In genomic region chr15:74380361-74381189, GRCh38 we compare ENCODE assay signal across 23 cellular contexts. TPM values are rescaled to one million over a fixed set of nuclear protein-coding genes. Genes with fewer than 3 reads are reported as not detected.
DNase-seq lines count a peak whose midpoint lies in the region; ATAC-seq and TF ChIP-seq lines count a peak whose summit lies in the region.
"Had no signal": no experiment of that assay in that cellular context is flagged by ENCODE, and none has a peak within 500 bp of the region (broad histone marks: within the 10 kb centered on the region; RNA-seq: fewer than 3 reads in every experiment).

No MANE protein-coding gene starts in this region.

- peaks cover 0 to 8% of the 10 kb centered on the region in 2 donors for H3K4me1 ChIP-seq in right atrium auricular region
- H3K4me1 ChIP-seq in mucosa of descending colon (ENCODE audit: low read depth): peaks cover 5% of the 10 kb centered on the region

- H3K4me3 ChIP-seq in right atrium auricular region: no peak overlapping the region
- no peak overlapping the region for H3K4me3 ChIP-seq in mucosa of descending colon
- H3K4me3 ChIP-seq: lung had no signal

- ATAC-seq in Right ventricle myocardium superior (ENCODE audit: poor library complexity) (no peak), mucosa of descending colon (no peak), HG03135 (IDR thresholded peaks at IDR 0.05; ENCODE audit: unreplicated experiment) (no peak)
- no peak for ATAC-seq in activated CD8-positive, alpha-beta T cell treated with anti-CD3 and anti-CD28 coated beads for 36 hours

- H3K4me1 Mint-ChIP-seq in activated CD8-positive, alpha-beta T cell treated with anti-CD3 and anti-CD28 coated beads for 36 hours (ENCODE audit: low read depth): peaks cover 83% of the 10 kb centered on the region

- peak; percentile 26 for DNase-seq in Right ventricle myocardium superior
- no peak for DNase-seq in right atrium auricular region (ENCODE audit: low spot score)
- DNase-seq in activated CD8-positive, alpha-beta T cell treated with anti-CD3 and anti-CD28 coated beads for 36 hours: peak; percentile 48
- DNase-seq in mucosa of descending colon: peak in 2 of 3 donors; percentile 21 to 40
- no peak for DNase-seq in 8988T
- no peak for DNase-seq in foreskin melanocyte
- DNase-seq: activated naive CD4-positive, alpha-beta T cell treated with anti-CD3 and anti-CD28 coated beads, Interleukin-2, amount 50 U/mL, for 16 hours; CD4-positive, CD25-positive, alpha-beta regulatory T cell; central memory CD4-positive, alpha-beta T cell; HFFc6; IMR-90; kidney glomerular epithelial cell; NCI-H1092; NCI-H187 treated with DMSO at 0.1 percent for 48 hours; NCI-H524 treated with DMSO at 0.1 percent for 48 hours had no signal

- intact Hi-C loops in Right ventricle myocardium superior (cut with DNase I): no loop called here
- intact Hi-C loops in activated CD8-positive, alpha-beta T cell treated with anti-CD3 and anti-CD28 coated beads for 36 hours (cut with micrococcal nuclease): no loop called here
- intact Hi-C loops in mucosa of descending colon (cut with DNase I, micrococcal nuclease): loop anchor here (5.0 to 10.0 kb wide), 2 partner anchors 57 to 244 kb away; no protein-coding TSS in a partner anchor

- no peaks in the 10 kb centered on the region for H3K9me3 Mint-ChIP-seq in activated CD8-positive, alpha-beta T cell treated with anti-CD3 and anti-CD28 coated beads for 36 hours
- H3K9me3 Mint-ChIP-seq: CD4-positive, CD25-positive, alpha-beta regulatory T cell; dendritic cell treated with granulocyte-macrophage colony-stimulating factor and Interleukin-4, amounts not matched to agents 40 ng/mL and 50 ng/mL, for 4 days; HFFc6 had no signal

- no peaks in the 10 kb centered on the region for H3K27me3 Mint-ChIP-seq in activated CD8-positive, alpha-beta T cell treated with anti-CD3 and anti-CD28 coated beads for 36 hours
- H3K27me3 Mint-ChIP-seq: CD4-positive, CD25-positive, alpha-beta regulatory T cell had no signal

- no peak for TF ChIP-seq CTCF in right atrium auricular region (IDR thresholded peaks at IDR 0.05)
- no peak for TF ChIP-seq CTCF in activated CD8-positive, alpha-beta T cell treated with anti-CD3 and anti-CD28 coated beads for 36 hours (IDR thresholded peaks at IDR 0.05)
- no peak for TF ChIP-seq CTCF in mucosa of descending colon (IDR thresholded peaks at IDR 0.05)

- no peaks in the 10 kb centered on the region for H3K27me3 ChIP-seq in right atrium auricular region

- no peaks in the 10 kb centered on the region for H3K36me3 Mint-ChIP-seq in activated CD8-positive, alpha-beta T cell treated with anti-CD3 and anti-CD28 coated beads for 36 hours (ENCODE audit: low read depth)
- H3K36me3 Mint-ChIP-seq: CD4-positive, CD25-positive, alpha-beta regulatory T cell had no signal

- no peak overlapping the region for H3K27ac Mint-ChIP-seq in activated CD8-positive, alpha-beta T cell treated with anti-CD3 and anti-CD28 coated beads for 36 hours
- H3K27ac Mint-ChIP-seq: dendritic cell treated with granulocyte-macrophage colony-stimulating factor and Interleukin-4, amounts not matched to agents 40 ng/mL and 50 ng/mL, for 4 days had no signal

- H3K9me3 ChIP-seq in right atrium auricular region (no peaks in the 10 kb centered on the region), mucosa of descending colon (no peaks in the 10 kb centered on the region)

- H3K36me3 ChIP-seq in right atrium auricular region: no peaks in the 10 kb centered on the region
- no peaks in the 10 kb centered on the region for H3K36me3 ChIP-seq in mucosa of descending colon (ENCODE audit: low read depth)

- H3K4me3 Mint-ChIP-seq in activated CD8-positive, alpha-beta T cell treated with anti-CD3 and anti-CD28 coated beads for 36 hours: no peak overlapping the region
- H3K4me3 Mint-ChIP-seq: dendritic cell treated with granulocyte-macrophage colony-stimulating factor and Interleukin-4, amounts not matched to agents 40 ng/mL and 50 ng/mL, for 4 days; HFFc6 had no signal

- CTCF ChIA-PET in activated CD8-positive, alpha-beta T cell treated with anti-CD3 and anti-CD28 coated beads for 36 hours (lab: Charles Lee): interaction anchor here (2.4 to 17.3 kb wide), 4 partner anchors 15 to 81 kb away, joined by 16 to 840 read pairs (median 30); partner anchors contain the start of genes SEMA7A and UBL7

- H3K27ac ChIP-seq in right atrium auricular region: no peak overlapping the region

- POLR2A ChIA-PET in activated CD8-positive, alpha-beta T cell treated with anti-CD3 and anti-CD28 coated beads for 36 hours (lab: Charles Lee): interaction anchor here (0.5 to 6.7 kb wide), 4 partner anchors 16 to 80 kb away, joined by 3 to 141 read pairs (median 4); partner anchors contain the start of gene UBL7

RNA-seq across cellular contexts. Expression of gene CYP11A1, which starts 13.1 kb away (rescaled TPM):
- total RNA-seq in Right ventricle myocardium superior: 0.51 TPM
- total RNA-seq in right atrium auricular region: 1 to 10 TPM in 1 of 2 donors, under 1 TPM in 1; 0.71 to 1.0 TPM
- under 1 TPM; 0.29 to 0.31 TPM for total RNA-seq in activated CD8-positive, alpha-beta T cell treated with anti-CD3 and anti-CD28 coated beads for 36 hours
- under 1 TPM; 0.52 to 0.82 (median 0.60) TPM for total RNA-seq in mucosa of descending colon
- total RNA-seq: CD4-positive, CD25-positive, alpha-beta regulatory T cell; endothelial cell of umbilical vein; pulmonary artery endothelial cell; SK-MEL-5; T-helper 1 cell treated with Interleukin-12 subunit alpha and Interleukin-12 subunit beta and Interleukin-4 antibody, amounts not matched to agents 30 ng/mL and 1 ng/mL, for 36 hours; temporal lobe had no signal

RNA-seq across cellular contexts. Expression of gene SEMA7A, which starts 53.2 kb away (rescaled TPM):
- total RNA-seq in Right ventricle myocardium superior (1.2 TPM), right atrium auricular region (1 to 10 TPM; 1.0 to 2.9 TPM), mucosa of descending colon (1 to 10 TPM; 1.6 to 3.7 (median 3.0) TPM)
- 10 to 100 TPM; 62.4 TPM for total RNA-seq in activated CD8-positive, alpha-beta T cell treated with anti-CD3 and anti-CD28 coated beads for 36 hours

Comparison
In these comparisons a context has a peak if more than half of its experiments do, and no peak if none do; other contexts are left out.
1. DNase-seq: peak in Right ventricle myocardium superior (single experiment), activated CD8-positive, alpha-beta T cell treated with anti-CD3 and anti-CD28 coated beads for 36 hours (single experiment) and mucosa of descending colon (2 of 3); none in right atrium auricular region (single experiment), 8988T (single experiment) and foreskin melanocyte (single experiment).
2. RNA of gene SEMA7A, which starts 53.2 kb away (total RNA-seq): 62.4 TPM in activated CD8-positive, alpha-beta T cell treated with anti-CD3 and anti-CD28 coated beads for 36 hours; 1.6 to 3.7 TPM in mucosa of descending colon, 1.0 to 2.9 TPM in right atrium auricular region and 1.2 TPM in Right ventricle myocardium superior (single experiment); every median in the first group is over 10 times any median in the second.
3. intact Hi-C loops: an anchor here in mucosa of descending colon (5.0 to 10.0 kb wide); none called in Right ventricle myocardium superior and activated CD8-positive, alpha-beta T cell treated with anti-CD3 and anti-CD28 coated beads for 36 hours.